ENCODE assay signal across 15 cellular contexts in genomic region chr22:37032134-37032534, GRCh38. TPM values are rescaled to one million over a fixed set of nuclear protein-coding genes. Genes with fewer than 3 reads are reported as not detected.
DNase-seq lines count a peak whose midpoint lies in the region; ATAC-seq and TF ChIP-seq lines count a peak whose summit lies in the region.
"Had no signal": no experiment of that assay in that cellular context is flagged by ENCODE, and none has a peak within 500 bp of the region (broad histone marks: within the 10 kb centered on the region; RNA-seq: fewer than 3 reads in every experiment).

No MANE protein-coding gene starts in this region.

- H3K36me3 Mint-ChIP-seq in type B pancreatic cell: no peaks in the 10 kb centered on the region
- H3K36me3 Mint-ChIP-seq in T-cell: no peaks in the 10 kb centered on the region

- H3K27me3 Mint-ChIP-seq in type B pancreatic cell (no peaks in the 10 kb centered on the region), T-cell (peaks cover 12 to 13% of the 10 kb centered on the region in 2 donors)

- DNase-seq in RWPE2 (ENCODE audit: low spot score) (no peak), type B pancreatic cell (ENCODE audit: extremely low spot score, unreplicated experiment) (no peak), NCI-H2107 treated with DMSO at 0.1 percent for 48 hours (lab: John Stamatoyannopoulos, UW; ENCODE audit: unreplicated experiment) (no peak), T-cell (no peak)
- DNase-seq: amniotic stem cell; cerebellar nuclear complex; occipital lobe; stimulated activated CD4-positive, alpha-beta T cell treated with anti-CD3 and anti-CD28 coated beads, Interleukin-4, amount 100 ng/mL, for 4 hours; SW 1271; WERI-Rb-1 had no signal

- CTCF ChIA-PET in T-cell (lab: Charles Lee): no interaction called here

- TF ChIP-seq CTCF in RWPE2 (IDR thresholded peaks at IDR 0.05; ENCODE audit: poor library complexity, severe bottlenecking) (no peak), type B pancreatic cell (conservative IDR thresholded peaks at IDR 0.05) (no peak)

- H3K27me3 ChIP-seq in RWPE2 (ENCODE audit: insufficient read depth, poor library complexity, severe bottlenecking) (no peaks in the 10 kb centered on the region), mucosa of rectum (ENCODE audit: control insufficient read depth in 2 of 2, insufficient read depth in 2 of 2, low read length in 2 of 2) (no peaks in the 10 kb centered on the region)
- H3K27me3 ChIP-seq: BLaER1 treated with 17β-estradiol and CSF1 and Interleukin-3, amounts not matched to agents 10 nM and 100 nM had no signal

- H3K9me3 ChIP-seq in RWPE2 (ENCODE audit: severe bottlenecking) (no peaks in the 10 kb centered on the region), mucosa of rectum (ENCODE audit: control insufficient read depth in 2 of 2, low read length in 2 of 2) (no peaks in the 10 kb centered on the region)
- H3K9me3 ChIP-seq: BLaER1 treated with 17β-estradiol and CSF1 and Interleukin-3, amounts not matched to agents 10 nM and 100 nM had no signal

- H3K9ac ChIP-seq in mucosa of rectum (ENCODE audit: low read depth in 1 of 2, low read length in 2 of 2): peak overlapping the region; percentile 57 to 67

- H3K36me3 ChIP-seq in RWPE2 (ENCODE audit: low read depth) (peaks cover 7% of the 10 kb centered on the region), mucosa of rectum (ENCODE audit: control insufficient read depth in 2 of 2, insufficient read depth in 2 of 2, low read length in 2 of 2) (peaks cover 28% of the 10 kb centered on the region in 2 donors)

- ATAC-seq in RWPE2 (ENCODE audit: low read depth) (no peak), esophagus mucosa (peak; percentile 53), GM19351 (IDR thresholded peaks at IDR 0.05; ENCODE audit: unreplicated experiment) (no peak), T-cell (replicated peaks in 1 of 4) (no peak)

- H3K9me3 Mint-ChIP-seq in type B pancreatic cell (no peaks in the 10 kb centered on the region), T-cell (no peaks in the 10 kb centered on the region)
- H3K9me3 Mint-ChIP-seq: memory B cell had no signal

- H3K27ac Mint-ChIP-seq in type B pancreatic cell (peak overlapping the region; percentile 84), T-cell (no peak overlapping the region)
- H3K27ac Mint-ChIP-seq: memory B cell had no signal

- H3K4me1 Mint-ChIP-seq in type B pancreatic cell (ENCODE audit: unreplicated experiment) (peaks cover 35% of the 10 kb centered on the region), T-cell (no peaks in the 10 kb centered on the region)
- H3K4me1 Mint-ChIP-seq: memory B cell had no signal

- H3K4me3 Mint-ChIP-seq in type B pancreatic cell: peak overlapping the region; percentile 67
- no peak overlapping the region for H3K4me3 Mint-ChIP-seq in T-cell
- H3K4me3 Mint-ChIP-seq: memory B cell had no signal

- H3K27ac ChIP-seq in RWPE2 (ENCODE audit: poor library complexity, severe bottlenecking) (peak overlapping the region; percentile 85), mucosa of rectum (ENCODE audit: low read depth in 2 of 2, low read length in 2 of 2) (peak overlapping the region; percentile 96)
- H3K27ac ChIP-seq: WERI-Rb-1 had no signal

- no peak overlapping the region for H3K4me3 ChIP-seq in RWPE2 (ENCODE audit: severe bottlenecking)
- peak overlapping the region; percentile 32 to 57 for H3K4me3 ChIP-seq in mucosa of rectum (ENCODE audit: low read length in 2 of 2)
- H3K4me3 ChIP-seq: BLaER1 treated with 17β-estradiol and CSF1 and Interleukin-3, amounts not matched to agents 10 nM and 100 nM had no signal

- H3K4me1 ChIP-seq in RWPE2 (ENCODE audit: insufficient read depth, poor library complexity, severe bottlenecking) (peaks cover 19% of the 10 kb centered on the region), mucosa of rectum (ENCODE audit: control insufficient read depth in 2 of 2, insufficient read depth in 2 of 2, low read length in 2 of 2) (peaks cover 35 to 38% of the 10 kb centered on the region in 2 donors)

- POLR2A ChIA-PET in T-cell (lab: Charles Lee): no interaction called here

RNA-seq across cellular contexts. Expression of gene MPST, which starts 12.6 kb away (rescaled TPM):
- 78.0 TPM for total RNA-seq in esophagus mucosa
- 56.6 and 71.3 TPM in 2 replicates for total RNA-seq in type B pancreatic cell (ENCODE audit: low replicate concordance)
- total RNA-seq in T-cell: 10 to 100 TPM in 1 of 5 donors, 1 to 10 TPM in 4; 2.4 to 10.7 (median 7.1) TPM

RNA-seq across cellular contexts. Expression of gene TST, which starts 12.9 kb away (rescaled TPM):
- total RNA-seq in esophagus mucosa: 83.2 TPM
- total RNA-seq in type B pancreatic cell (ENCODE audit: low replicate concordance): 30.8 and 34.0 TPM in 2 replicates
- 1 to 10 TPM in 3 of 5 donors, under 1 TPM in 2; 0.61 to 2.2 (median 1.0) TPM for total RNA-seq in T-cell

RNA-seq across cellular contexts. Expression of gene KCTD17, which starts 19.4 kb away (rescaled TPM):
- total RNA-seq in esophagus mucosa: 3.9 TPM
- 11.1 and 53.7 TPM in 2 replicates for total RNA-seq in type B pancreatic cell (ENCODE audit: low replicate concordance)
- total RNA-seq in T-cell: 10 to 100 TPM; 24.0 to 36.2 (median 35.1) TPM

Comparison
In these comparisons a context has a peak if more than half of its experiments do, and no peak if none do; other contexts are left out.
1. RNA of gene TST, which starts 12.9 kb away (total RNA-seq): 83.2 TPM in esophagus mucosa (single experiment) and 30.8 to 34.0 TPM in type B pancreatic cell; 0.61 to 2.2 TPM in T-cell; every median in the first group is over 10 times any median in the second.